In genomic region chr5:171745602-171746001, GRCh38 we compare ENCODE assay signal across 21 cellular contexts. TPM values are rescaled to one million over a fixed set of nuclear protein-coding genes. Genes with fewer than 3 reads are reported as not detected.
"Had no signal": no experiment of that assay in that cellular context is flagged by ENCODE, and none has a peak within 500 bp of the region (broad histone marks: within the 10 kb centered on the region; RNA-seq: fewer than 3 reads in every experiment).

No MANE protein-coding gene starts in this region.

- H3K4me3 ChIP-seq: adrenal gland, cardiac muscle cell, dorsolateral prefrontal cortex, right lobe of liver, smooth muscle cell, testis had no signal

- H3K36me3 Mint-ChIP-seq: activated CD4-positive, alpha-beta memory T cell treated with anti-CD3 and anti-CD28 coated beads for 36 hours; activated naive CD4-positive, alpha-beta T cell treated with anti-CD3 and anti-CD28 coated beads, Interleukin-2, amount 50 U/mL, for 24 hours had no signal

- DNase-seq: activated CD4-positive, alpha-beta memory T cell treated with anti-CD3 and anti-CD28 coated beads for 36 hours; activated CD4-positive, CD25-positive, alpha-beta regulatory T cell treated with anti-CD3 and anti-CD28 coated beads, Interleukin-2, amount 50 U/mL, for 72 hours; activated effector memory CD4-positive, alpha-beta T cell treated with anti-CD3 and anti-CD28 coated beads, Interleukin-2, amount 50 U/mL, for 16 hours; activated T-cell treated with anti-CD3 and anti-CD28 coated beads, Interleukin-2, amount 50 U/mL, for 24 hours; adrenal gland; islet precursor cell; mesendoderm; nephron progenitor cell; right lobe of liver; testis had no signal

- H3K4me1 Mint-ChIP-seq: activated naive CD4-positive, alpha-beta T cell treated with anti-CD3 and anti-CD28 coated beads, Interleukin-2, amount 50 U/mL, for 24 hours had no signal

- ATAC-seq: right lobe of liver had no signal

- H3K9me3 Mint-ChIP-seq: activated CD4-positive, alpha-beta memory T cell treated with anti-CD3 and anti-CD28 coated beads for 36 hours; activated naive CD4-positive, alpha-beta T cell treated with anti-CD3 and anti-CD28 coated beads, Interleukin-2, amount 50 U/mL, for 24 hours; activated T-cell treated with anti-CD3 and anti-CD28 coated beads, Interleukin-2, amount 50 U/mL, for 24 hours; nephron progenitor cell; stimulated activated naive CD8-positive, alpha-beta T cell treated with anti-CD3 and anti-CD28 coated beads, Interleukin-15, Interleukin-2, amounts not matched to agents 100 ng/mL and 50 ng/mL, for 24 hours; T-helper 2 cell treated with Interferon-gamma antibody and Interleukin-4, amounts not matched to agents 5 μg/mL and 100 μg/mL, for 36 hours had no signal

- H3K27me3 Mint-ChIP-seq: activated T-cell treated with anti-CD3 and anti-CD28 coated beads, Interleukin-2, amount 50 U/mL, for 24 hours had no signal

- H3K27ac Mint-ChIP-seq: activated CD4-positive, alpha-beta memory T cell treated with anti-CD3 and anti-CD28 coated beads for 36 hours; activated naive CD4-positive, alpha-beta T cell treated with anti-CD3 and anti-CD28 coated beads, Interleukin-2, amount 50 U/mL, for 24 hours; activated T-cell treated with anti-CD3 and anti-CD28 coated beads, Interleukin-2, amount 50 U/mL, for 24 hours; nephron progenitor cell; progenitor cell of endocrine pancreas; stimulated activated naive CD8-positive, alpha-beta T cell treated with anti-CD3 and anti-CD28 coated beads, Interleukin-15, Interleukin-2, amounts not matched to agents 100 ng/mL and 50 ng/mL, for 24 hours; T-helper 2 cell treated with Interferon-gamma antibody and Interleukin-4, amounts not matched to agents 5 μg/mL and 100 μg/mL, for 36 hours had no signal

- H3K4me3 Mint-ChIP-seq: activated CD4-positive, alpha-beta memory T cell treated with anti-CD3 and anti-CD28 coated beads for 36 hours; activated naive CD4-positive, alpha-beta T cell treated with anti-CD3 and anti-CD28 coated beads, Interleukin-2, amount 50 U/mL, for 24 hours; activated T-cell treated with anti-CD3 and anti-CD28 coated beads, Interleukin-2, amount 50 U/mL, for 24 hours; nephron progenitor cell; stimulated activated naive CD8-positive, alpha-beta T cell treated with anti-CD3 and anti-CD28 coated beads, Interleukin-15, Interleukin-2, amounts not matched to agents 100 ng/mL and 50 ng/mL, for 24 hours; T-helper 2 cell treated with Interferon-gamma antibody and Interleukin-4, amounts not matched to agents 5 μg/mL and 100 μg/mL, for 36 hours had no signal

RNA-seq across cellular contexts. Expression of gene SMIM23, which starts 40.0 kb away (rescaled TPM):
- total RNA-seq: activated CD4-positive, alpha-beta memory T cell treated with anti-CD3 and anti-CD28 coated beads for 36 hours; adrenal gland; cardiac muscle cell; dorsolateral prefrontal cortex; frontal cortex; lower leg skin; omental fat pad; progenitor cell of endocrine pancreas; right lobe of liver; smooth muscle cell; urinary bladder had no signal
